8 cellular contexts compared by ENCODE assay signal in genomic region chr17:48577946-48578615, GRCh38. TPM values are rescaled to one million over a fixed set of nuclear protein-coding genes. Genes with fewer than 3 reads are reported as not detected.
DNase-seq lines count a peak whose midpoint lies in the region; ATAC-seq and TF ChIP-seq lines count a peak whose summit lies in the region.

TSS of gene HOXB4 (minus strand) at chr17:48578350. CDS start at chr17:48578319, 31 bp downstream.

- peak; percentile 50 for ATAC-seq in GM19324 (IDR thresholded peaks at IDR 0.05; ENCODE audit: low FRiP score, unreplicated experiment)
- peak; percentile 64 for ATAC-seq in stimulated activated naive CD8-positive, alpha-beta T cell treated with anti-CD3 and anti-CD28 coated beads, Interleukin-15, Interleukin-2, amounts not matched to agents 100 U/mL and 50 U/mL, for 24 hours

- H3K36me3 ChIP-seq in duodenal mucosa (ENCODE audit: control insufficient read depth in 1 of 2, insufficient read depth in 2 of 2, low read length in 2 of 2): no peaks in the 10 kb centered on the region

- H3K27me3 Mint-ChIP-seq in mesothelial cell of epicardium (ENCODE audit: low read depth): no peaks in the 10 kb centered on the region

- peak within 1 kb of the TSS; percentile 100 for H3K27ac Mint-ChIP-seq in mesothelial cell of epicardium

- peaks cover 0 to 5% of the 10 kb centered on the region in 2 donors for H3K4me1 ChIP-seq in duodenal mucosa (ENCODE audit: control insufficient read depth in 1 of 2, insufficient read depth in 2 of 2, low read length in 2 of 2)

- H3K4me3 Mint-ChIP-seq in mesothelial cell of epicardium: peak within 1 kb of the TSS; percentile 90

- peak within 1 kb of the TSS; percentile 46 to 69 for H3K9ac ChIP-seq in duodenal mucosa (ENCODE audit: low read depth in 1 of 2, low read length in 2 of 2)

- H3K27ac ChIP-seq in 22Rv1 (peak within 1 kb of the TSS; percentile 37; the same call in 1 of the 2 replicates), duodenal mucosa (ENCODE audit: low read depth, low read length) (peak within 1 kb of the TSS; percentile 77)

- H3K4me3 ChIP-seq in duodenal mucosa (ENCODE audit: low read depth in 1 of 2, low read length in 2 of 2): peak within 1 kb of the TSS; percentile 57 to 59

- H3K27me3 ChIP-seq in duodenal mucosa (ENCODE audit: control insufficient read depth in 1 of 2, insufficient read depth in 2 of 2, low read length in 2 of 2): peaks cover 58 to 87% of the 10 kb centered on the region in 2 donors

- H3K4me1 Mint-ChIP-seq in mesothelial cell of epicardium: peaks cover 82% of the 10 kb centered on the region

- TF ChIP-seq CTCF in 22Rv1 (IDR thresholded peaks at IDR 0.05) (no peak), mesothelial cell of epicardium (IDR thresholded peaks at IDR 0.05; ENCODE audit: unreplicated experiment) (no peak)

- DNase-seq in NCI-H1105 treated with DMSO at 0.1 percent for 48 hours (lab: John Stamatoyannopoulos, UW): peak; percentile 78
- peak; percentile 65 for DNase-seq in activated CD4-positive, CD25-positive, alpha-beta regulatory T cell treated with anti-CD3 and anti-CD28 coated beads, Interleukin-2, amount 50 U/mL, for 72 hours
- DNase-seq in mesothelial cell of epicardium (ENCODE audit: low spot score in 2 of 2, unreplicated experiment in 2 of 2): peak; percentile 78 to 83
- peak; percentile 77 for DNase-seq in stimulated activated naive CD8-positive, alpha-beta T cell treated with anti-CD3 and anti-CD28 coated beads, Interleukin-15, Interleukin-2, amounts not matched to agents 100 U/mL and 50 U/mL, for 24 hours
- no peak for DNase-seq in SIG-M5 treated with dmso at 0.1 percent for 504 hours (lab: John Stamatoyannopoulos, UW; ENCODE audit: unreplicated experiment)

- H3K9me3 Mint-ChIP-seq in mesothelial cell of epicardium: no peaks in the 10 kb centered on the region

- peaks cover 27% of the 10 kb centered on the region for H3K36me3 Mint-ChIP-seq in mesothelial cell of epicardium

- H3K9me3 ChIP-seq in duodenal mucosa (ENCODE audit: control insufficient read depth in 1 of 2, low read length in 2 of 2): no peaks in the 10 kb centered on the region

RNA-seq across cellular contexts. Expression of gene HOXB4, which starts in this region (rescaled TPM):
- total RNA-seq in mesothelial cell of epicardium: 34.2 to 39.2 TPM (median 34.4 TPM) in 3 replicates
